9 cellular contexts compared by ENCODE assay signal in genomic region chr22:46088541-46089311, GRCh38.
DNase-seq lines count a peak whose midpoint lies in the region; ATAC-seq and TF ChIP-seq lines count a peak whose summit lies in the region.
"Had no signal": no experiment of that assay in that cellular context is flagged by ENCODE, and none has a peak within 500 bp of the region (broad histone marks: within the 10 kb centered on the region; RNA-seq: fewer than 3 reads in every experiment).

No MANE protein-coding gene starts in this region.

- H3K9me3 ChIP-seq in right lobe of liver = no peaks in the 10 kb centered on the region
- H3K9me3 ChIP-seq in testis = no peaks in the 10 kb centered on the region

- intact Hi-C loops in right lobe of liver (cut with DNase I) (no loop called here), testis (cut with DNase I; ENCODE audit: low total_unique reads) (no loop called here)

- H3K36me3 ChIP-seq in right lobe of liver (peaks cover 0 to 3% (median 0%) of the 10 kb centered on the region in 4 donors), testis (ENCODE audit: low read depth, missing control alignments) (no peaks in the 10 kb centered on the region)

- H3K4me1 ChIP-seq in right lobe of liver (peaks cover 0 to 70% (median 35%) of the 10 kb centered on the region in 4 donors), testis (peaks cover 92% of the 10 kb centered on the region)

- no peak for TF ChIP-seq POLR2A in right lobe of liver (IDR thresholded peaks at IDR 0.05)
- TF ChIP-seq POLR2A in testis (IDR thresholded peaks at IDR 0.05) = no peak

- H3K27me3 ChIP-seq in right lobe of liver = no peaks in the 10 kb centered on the region
- H3K27me3 ChIP-seq in testis = no peaks in the 10 kb centered on the region

- TF ChIP-seq CTCF in right lobe of liver (IDR thresholded peaks at IDR 0.05) (no peak), testis (IDR thresholded peaks at IDR 0.05) (no peak)

- peak overlapping the region; percentile 79 to 87 (median 81) for H3K27ac ChIP-seq in right lobe of liver
- H3K27ac ChIP-seq in testis = peak overlapping the region; percentile 97 to 98

- peak overlapping the region in 2 of 3 donors; percentile 31 for H3K4me3 ChIP-seq in right lobe of liver
- no peak overlapping the region for H3K4me3 ChIP-seq in testis

- DNase-seq in LHCN-M2 (ENCODE audit: low read depth) (peak; percentile 85), dermis blood vessel endothelial cell (peak; percentile 87), right lobe of liver (peak; percentile 74 to 83 (median 83)), testis (no peak), NCI-H128 (lab: John Stamatoyannopoulos, UW; ENCODE audit: unreplicated experiment) (no peak), SHP77 treated with DMSO at 0.1 percent for 48 hours (lab: John Stamatoyannopoulos, UW) (no peak)
- no peak for DNase-seq in activated naive CD4-positive, alpha-beta T cell (lab: John Stamatoyannopoulos, UW)
- DNase-seq: SIG-M5 had no signal

- 3% methylated on average over 7 of the region's 25 CpGs for WGBS in right lobe of liver (ENCODE audit: insufficient coverage, low coverage, low lambda C conversion rate, missing lambda C conversion rate)
- WGBS in testis, 2 donors = 31% methylated on average over 18 to 25 of the region's 25 CpGs

- ATAC-seq in right lobe of liver (peak; percentile 40 to 49 (median 48)), HG03378 (IDR thresholded peaks at IDR 0.05; ENCODE audit: unreplicated experiment) (no peak)

Comparison
In these comparisons a context has a peak if more than half of its experiments do, and no peak if none do; other contexts are left out.
1. DNase-seq: peak in LHCN-M2 (single experiment), dermis blood vessel endothelial cell (single experiment) and right lobe of liver (3 of 3); none in testis (single experiment), activated naive CD4-positive, alpha-beta T cell (0 of 4), NCI-H128 (single experiment) and SHP77 treated with DMSO at 0.1 percent for 48 hours (single experiment).
2. H3K4me3 ChIP-seq: peak in right lobe of liver (2 of 3); none in testis (0 of 2).